13 cellular contexts compared by ENCODE assay signal in the genomic region with DNA sequence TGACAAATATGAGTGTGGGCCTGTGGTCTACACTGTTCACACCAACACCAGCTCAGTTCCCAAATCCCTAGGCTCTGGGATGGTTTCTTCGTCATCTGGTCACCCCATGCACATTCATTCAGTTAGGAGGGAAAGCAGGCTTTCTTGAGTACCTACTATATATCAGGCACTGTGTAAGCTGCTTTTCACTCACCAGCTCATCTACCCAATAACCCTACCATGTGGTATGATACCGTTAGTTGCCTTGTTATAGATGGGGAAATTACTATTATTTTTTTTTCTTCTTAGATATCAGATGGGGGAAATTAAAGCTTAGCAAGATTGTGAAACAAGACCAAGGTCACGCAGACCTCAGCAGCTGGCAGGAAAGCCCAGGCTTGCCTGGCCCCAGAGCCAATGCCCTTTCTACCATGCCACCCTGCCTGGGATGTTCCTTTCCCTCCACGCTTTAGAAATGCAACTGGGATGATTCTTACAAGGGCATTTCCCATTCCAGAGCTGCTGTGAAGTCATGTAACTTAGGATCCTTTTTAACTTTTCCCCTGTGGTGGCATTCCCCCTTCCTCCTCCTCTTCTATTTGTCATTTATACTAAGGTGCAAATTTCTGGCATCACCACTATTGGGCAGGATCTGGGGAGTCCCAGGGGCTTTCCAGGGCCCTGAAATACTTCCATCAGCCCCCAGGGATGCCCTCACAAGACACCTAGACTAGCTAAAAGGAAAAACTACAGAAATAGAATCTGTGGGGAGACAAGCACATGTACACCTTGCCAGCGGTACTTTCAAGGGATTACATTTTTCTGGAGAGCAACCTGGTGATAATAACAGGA.
A peak's percentile ranks its signal among the peaks of the same experiment; 100 is the strongest.
DNase-seq lines count a peak whose midpoint lies in the region; ATAC-seq and TF ChIP-seq lines count a peak whose summit lies in the region.
"Had no signal": no experiment of that assay in that cellular context is flagged by ENCODE, and none has a peak within 500 bp of the region (broad histone marks: within the 10 kb centered on the region; RNA-seq: fewer than 3 reads in every experiment).

No MANE protein-coding gene starts in this region.

- ATAC-seq in activated B cell treated with CpG ODN at 0.5 μM for 24 hours (ENCODE audit: low read depth), result no peak
- no peak for ATAC-seq in naive B cell (ENCODE audit: low read depth in 2 of 2)
- ATAC-seq in SK-N-SH treated with all-trans-retinoic acid at 6 μM for 48 hours, result no peak
- ATAC-seq: PC-3 had no signal

- H3K27ac Mint-ChIP-seq in activated B cell treated with CpG ODN at 0.5 μM for 24 hours, result peak overlapping the region; percentile 63
- H3K27ac Mint-ChIP-seq in naive B cell, result peak overlapping the region; percentile 38 to 97 (median 76)

- POLR2A ChIA-PET in activated B cell treated with CpG ODN at 0.5 μM for 24 hours (lab: Charles Lee), result interaction anchor here (1.1 kb wide), 1 partner anchor 17 kb away, joined by 4 read pairs; no protein-coding TSS in a partner anchor
- POLR2A ChIA-PET in GM10248 (lab: Yijun Ruan, JAX), result no interaction called here

- TF ChIP-seq CTCF in activated B cell treated with CpG ODN at 0.5 μM for 24 hours (IDR thresholded peaks at IDR 0.05) (no peak), GM10248 (IDR thresholded peaks at IDR 0.05; ENCODE audit: control extremely low read depth, extremely low read depth, low read depth, missing control alignments) (no peak)

- no peaks in the 10 kb centered on the region for H3K27me3 Mint-ChIP-seq in activated B cell treated with CpG ODN at 0.5 μM for 24 hours
- H3K27me3 Mint-ChIP-seq in naive B cell, result no peaks in the 10 kb centered on the region

- H3K9me3 Mint-ChIP-seq in activated B cell treated with CpG ODN at 0.5 μM for 24 hours, result no peaks in the 10 kb centered on the region
- H3K9me3 Mint-ChIP-seq in naive B cell, result no peaks in the 10 kb centered on the region

- CTCF ChIA-PET in activated B cell treated with CpG ODN at 0.5 μM for 24 hours (lab: Charles Lee), result interaction anchor here (0.7 kb wide), 1 partner anchor 29 kb away, joined by 3 read pairs; no protein-coding TSS in a partner anchor
- CTCF ChIA-PET in GM10248 (lab: Yijun Ruan, JAX), result interaction anchor here (0.8 to 2.8 kb wide), 4 partner anchors 8 to 80 kb away, joined by 3 to 13 read pairs (median 4); no protein-coding TSS in a partner anchor

- H3K4me3 Mint-ChIP-seq in activated B cell treated with CpG ODN at 0.5 μM for 24 hours, result no peak overlapping the region
- no peak overlapping the region for H3K4me3 Mint-ChIP-seq in naive B cell

- H3K36me3 Mint-ChIP-seq in activated B cell treated with CpG ODN at 0.5 μM for 24 hours (ENCODE audit: low read depth) (peaks cover 2% of the 10 kb centered on the region), naive B cell (no peaks in the 10 kb centered on the region)

- DNase-seq in stimulated activated CD4-positive, alpha-beta T cell treated with anti-CD3 and anti-CD28 coated beads, Interleukin-4, amount 100 ng/mL, for 24 hours, result peak; percentile 20
- DNase-seq in stimulated activated CD4-positive, alpha-beta T cell treated with anti-CD3 and anti-CD28 coated beads, Interleukin-2, amount 100 ng/mL, for 48 hours, result no peak
- DNase-seq in activated B cell treated with CpG ODN at 0.5 μM for 24 hours (no peak), naive B cell (no peak), NCI-H128 (lab: John Stamatoyannopoulos, UW; ENCODE audit: unreplicated experiment) (no peak), COLO829 (ENCODE audit: low spot score) (no peak), GM10248 (ENCODE audit: extremely low spot score) (no peak)
- DNase-seq: activated T-cell treated with anti-CD3 and anti-CD28 coated beads for 4 hours; MV-4-11; NCI-H226; PC-3; stimulated activated CD4-positive, alpha-beta T cell treated with anti-CD3 and anti-CD28 coated beads, Interleukin-1b, Interleukin-23, amount 100 ng/mL, for 48 hours had no signal

- peaks cover 69% of the 10 kb centered on the region for H3K4me1 Mint-ChIP-seq in activated B cell treated with CpG ODN at 0.5 μM for 24 hours
- H3K4me1 Mint-ChIP-seq in naive B cell, result peaks cover 45 to 69% (median 67%) of the 10 kb centered on the region in 3 donors

- intact Hi-C loops in activated B cell treated with CpG ODN at 0.5 μM for 24 hours (cut with micrococcal nuclease), result loop anchor here (5.0 to 10.0 kb wide), 4 partner anchors 88 to 610 kb away; a partner anchor contains a TSS

TF ChIP-seq in SK-N-SH treated with all-trans-retinoic acid at 6 μM for 48 hours, 23 proteins besides CTCF, POLR2A, EP300 and RAD21:
- TF ChIP-seq ARNTL (CRISPR knock-in tag; IDR thresholded peaks at IDR 0.05; ENCODE audit: borderline replicate concordance, low read depth) (no peak), ZFP3 (CRISPR knock-in tag; IDR thresholded peaks at IDR 0.05) (no peak)
